12 cellular contexts compared by ENCODE assay signal in genomic region chr12:19909418-19909817, GRCh38.
"Had no signal": no experiment of that assay in that cellular context is flagged by ENCODE, and none has a peak within 500 bp of the region (broad histone marks: within the 10 kb centered on the region; RNA-seq: fewer than 3 reads in every experiment).

No MANE protein-coding gene starts in this region.

- H3K4me3 ChIP-seq: heart left ventricle, right atrium auricular region, skin epidermis, transverse colon had no signal

- H3K9me3 ChIP-seq: heart left ventricle, right atrium auricular region, transverse colon had no signal

- H3K27me3 ChIP-seq: foreskin keratinocyte, heart left ventricle, right atrium auricular region, transverse colon had no signal

- H3K36me3 ChIP-seq: heart left ventricle, right atrium auricular region, transverse colon, WERI-Rb-1 had no signal

- H3K4me1 Mint-ChIP-seq: naive thymus-derived CD4-positive, alpha-beta T cell; stimulated activated memory B cell treated with anti-CD40 and anti-IgM and Interleukin-4, amounts not matched to agents 10 μg/mL and 1 μg/mL and 100 μg/mL, for 72 hours had no signal

- H3K4me1 ChIP-seq: foreskin keratinocyte, right atrium auricular region, transverse colon had no signal

- H3K4me3 Mint-ChIP-seq: activated naive CD8-positive, alpha-beta T cell treated with anti-CD3 and anti-CD28 coated beads, Interleukin-2, amount 50 U/mL, for 24 hours; naive thymus-derived CD4-positive, alpha-beta T cell; stimulated activated memory B cell treated with anti-CD40 and anti-IgM and Interleukin-4, amounts not matched to agents 10 μg/mL and 1 μg/mL and 100 μg/mL, for 72 hours had no signal

- H3K9me3 Mint-ChIP-seq: activated naive CD8-positive, alpha-beta T cell treated with anti-CD3 and anti-CD28 coated beads, Interleukin-2, amount 50 U/mL, for 24 hours had no signal

- H3K36me3 Mint-ChIP-seq: naive thymus-derived CD4-positive, alpha-beta T cell; stimulated activated memory B cell treated with anti-CD40 and anti-IgM and Interleukin-4, amounts not matched to agents 10 μg/mL and 1 μg/mL and 100 μg/mL, for 72 hours had no signal

- DNase-seq: activated CD4-positive, alpha-beta T cell treated with anti-CD3 and anti-CD28 coated beads for 4 hours; activated naive CD4-positive, alpha-beta T cell treated with Interleukin-2 at 50 U/mL for 16 hours; activated naive CD8-positive, alpha-beta T cell treated with anti-CD3 and anti-CD28 coated beads, Interleukin-2, amount 50 U/mL, for 24 hours; foreskin keratinocyte; heart left ventricle; left colon; naive thymus-derived CD4-positive, alpha-beta T cell; transverse colon; WERI-Rb-1 had no signal

- ATAC-seq: activated naive CD8-positive, alpha-beta T cell treated with anti-CD3 and anti-CD28 coated beads, Interleukin-2, amount 50 U/mL, for 24 hours; foreskin keratinocyte; heart left ventricle; left colon; stimulated activated memory B cell treated with anti-CD40 and anti-IgM and Interleukin-4, amounts not matched to agents 10 μg/mL and 1 μg/mL and 100 μg/mL, for 72 hours had no signal

- H3K27ac ChIP-seq: foreskin keratinocyte, right atrium auricular region, skin epidermis, transverse colon, WERI-Rb-1 had no signal

- H3K27me3 Mint-ChIP-seq: stimulated activated memory B cell treated with anti-CD40 and anti-IgM and Interleukin-4, amounts not matched to agents 10 μg/mL and 1 μg/mL and 100 μg/mL, for 72 hours had no signal

- H3K27ac Mint-ChIP-seq: activated naive CD8-positive, alpha-beta T cell treated with anti-CD3 and anti-CD28 coated beads, Interleukin-2, amount 50 U/mL, for 24 hours; naive thymus-derived CD4-positive, alpha-beta T cell; stimulated activated memory B cell treated with anti-CD40 and anti-IgM and Interleukin-4, amounts not matched to agents 10 μg/mL and 1 μg/mL and 100 μg/mL, for 72 hours had no signal
